1 cellular context compared by ENCODE assay signal in the genomic region with DNA sequence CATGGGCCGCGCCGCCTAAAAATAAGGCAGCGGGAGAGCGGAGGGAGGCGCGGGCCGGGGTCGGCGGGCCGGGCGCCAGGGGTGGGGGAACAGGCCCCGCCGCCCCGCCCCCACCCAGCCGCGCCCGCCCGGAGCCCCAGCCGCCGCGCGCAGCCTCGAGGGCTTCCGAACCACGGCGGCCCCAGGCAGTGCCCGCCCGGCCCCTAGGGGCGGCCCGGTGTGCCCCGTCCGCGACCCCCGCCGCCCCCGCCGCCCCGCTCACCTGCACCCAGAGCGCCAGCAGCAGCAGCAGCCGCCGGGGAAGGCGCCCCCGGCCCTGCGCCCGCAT.
TF ChIP-seq lines count a peak whose summit lies in the region.

No MANE protein-coding gene starts in this region.

TF ChIP-seq in HEK293, 187 proteins besides CTCF, POLR2A, EP300 and RAD21 (continued from another document):
- TF ChIP-seq, protein P1, sequence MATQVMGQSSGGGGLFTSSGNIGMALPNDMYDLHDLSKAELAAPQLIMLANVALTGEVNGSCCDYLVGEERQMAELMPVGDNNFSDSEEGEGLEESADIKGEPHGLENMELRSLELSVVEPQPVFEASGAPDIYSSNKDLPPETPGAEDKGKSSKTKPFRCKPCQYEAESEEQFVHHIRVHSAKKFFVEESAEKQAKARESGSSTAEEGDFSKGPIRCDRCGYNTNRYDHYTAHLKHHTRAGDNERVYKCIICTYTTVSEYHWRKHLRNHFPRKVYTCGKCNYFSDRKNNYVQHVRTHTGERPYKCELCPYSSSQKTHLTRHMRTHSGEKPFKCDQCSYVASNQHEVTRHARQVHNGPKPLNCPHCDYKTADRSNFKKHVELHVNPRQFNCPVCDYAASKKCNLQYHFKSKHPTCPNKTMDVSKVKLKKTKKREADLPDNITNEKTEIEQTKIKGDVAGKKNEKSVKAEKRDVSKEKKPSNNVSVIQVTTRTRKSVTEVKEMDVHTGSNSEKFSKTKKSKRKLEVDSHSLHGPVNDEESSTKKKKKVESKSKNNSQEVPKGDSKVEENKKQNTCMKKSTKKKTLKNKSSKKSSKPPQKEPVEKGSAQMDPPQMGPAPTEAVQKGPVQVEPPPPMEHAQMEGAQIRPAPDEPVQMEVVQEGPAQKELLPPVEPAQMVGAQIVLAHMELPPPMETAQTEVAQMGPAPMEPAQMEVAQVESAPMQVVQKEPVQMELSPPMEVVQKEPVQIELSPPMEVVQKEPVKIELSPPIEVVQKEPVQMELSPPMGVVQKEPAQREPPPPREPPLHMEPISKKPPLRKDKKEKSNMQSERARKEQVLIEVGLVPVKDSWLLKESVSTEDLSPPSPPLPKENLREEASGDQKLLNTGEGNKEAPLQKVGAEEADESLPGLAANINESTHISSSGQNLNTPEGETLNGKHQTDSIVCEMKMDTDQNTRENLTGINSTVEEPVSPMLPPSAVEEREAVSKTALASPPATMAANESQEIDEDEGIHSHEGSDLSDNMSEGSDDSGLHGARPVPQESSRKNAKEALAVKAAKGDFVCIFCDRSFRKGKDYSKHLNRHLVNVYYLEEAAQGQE (tag by site-specific recombination; IDR thresholded peaks at IDR 0.05) = no peak
- TF ChIP-seq ZNF394 (tag by site-specific recombination; IDR thresholded peaks at IDR 0.05; ENCODE audit: borderline replicate concordance) = no peak
- no peak for TF ChIP-seq YY2 (tag by site-specific recombination; IDR thresholded peaks at IDR 0.05)
- TF ChIP-seq, protein P2, sequence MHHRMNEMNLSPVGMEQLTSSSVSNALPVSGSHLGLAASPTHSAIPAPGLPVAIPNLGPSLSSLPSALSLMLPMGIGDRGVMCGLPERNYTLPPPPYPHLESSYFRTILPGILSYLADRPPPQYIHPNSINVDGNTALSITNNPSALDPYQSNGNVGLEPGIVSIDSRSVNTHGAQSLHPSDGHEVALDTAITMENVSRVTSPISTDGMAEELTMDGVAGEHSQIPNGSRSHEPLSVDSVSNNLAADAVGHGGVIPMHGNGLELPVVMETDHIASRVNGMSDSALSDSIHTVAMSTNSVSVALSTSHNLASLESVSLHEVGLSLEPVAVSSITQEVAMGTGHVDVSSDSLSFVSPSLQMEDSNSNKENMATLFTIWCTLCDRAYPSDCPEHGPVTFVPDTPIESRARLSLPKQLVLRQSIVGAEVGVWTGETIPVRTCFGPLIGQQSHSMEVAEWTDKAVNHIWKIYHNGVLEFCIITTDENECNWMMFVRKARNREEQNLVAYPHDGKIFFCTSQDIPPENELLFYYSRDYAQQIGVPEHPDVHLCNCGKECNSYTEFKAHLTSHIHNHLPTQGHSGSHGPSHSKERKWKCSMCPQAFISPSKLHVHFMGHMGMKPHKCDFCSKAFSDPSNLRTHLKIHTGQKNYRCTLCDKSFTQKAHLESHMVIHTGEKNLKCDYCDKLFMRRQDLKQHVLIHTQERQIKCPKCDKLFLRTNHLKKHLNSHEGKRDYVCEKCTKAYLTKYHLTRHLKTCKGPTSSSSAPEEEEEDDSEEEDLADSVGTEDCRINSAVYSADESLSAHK (tag by site-specific recombination; IDR thresholded peaks at IDR 0.05) = no peak
- no peak for TF ChIP-seq SP2 (tag by site-specific recombination; IDR thresholded peaks at IDR 0.05)
- TF ChIP-seq PRDM1 (tag by site-specific recombination; IDR thresholded peaks at IDR 0.05) = no peak
- no peak for TF ChIP-seq ZNF785 (tag by site-specific recombination; IDR thresholded peaks at IDR 0.05)
